18 cellular contexts compared by ENCODE assay signal in the genomic region with DNA sequence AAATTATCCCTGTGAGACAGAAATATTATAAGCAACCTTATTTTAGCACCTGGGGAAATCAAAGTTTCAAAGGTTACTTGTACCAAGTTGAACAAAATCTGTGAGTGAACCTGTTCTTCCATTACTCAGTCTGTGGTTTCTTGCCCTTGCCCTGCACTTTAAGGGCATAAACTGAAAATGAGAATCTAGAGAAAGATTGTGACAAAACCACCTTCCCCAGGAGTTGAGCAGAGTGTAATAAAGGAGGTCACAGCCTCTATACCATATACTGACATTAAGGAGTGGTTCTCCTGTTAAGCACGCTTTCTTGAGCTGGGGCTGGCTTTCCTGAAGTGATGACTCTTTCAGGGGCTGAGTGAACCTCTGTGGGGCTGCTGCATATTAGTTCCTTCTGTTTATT.
DNase-seq lines count a peak whose midpoint lies in the region; ATAC-seq, FAIRE-seq and TF ChIP-seq lines count a peak whose summit lies in the region.
"Had no signal": no experiment of that assay in that cellular context is flagged by ENCODE, and none has a peak within 500 bp of the region (broad histone marks: within the 10 kb centered on the region; RNA-seq: fewer than 3 reads in every experiment).

No MANE protein-coding gene starts in this region.

- 88% methylated on average over 1 of the region's 1 CpG; no CpG with 5 or more reads in 1 of the 2 donors for WGBS in transverse colon (ENCODE audit: low coverage in 1 of 2), 2 donors

- H3K79me2 ChIP-seq in keratinocyte (ENCODE audit: control insufficient read depth, insufficient read depth, low read length) = no peaks in the 10 kb centered on the region

- TF ChIP-seq CTCF in keratinocyte (optimal IDR thresholded peaks at IDR 0.05 in 1 of 3, IDR thresholded peaks at IDR 0.05 in 1 of 3, conservative IDR thresholded peaks at IDR 0.05 in 1 of 3; ENCODE audit: extremely low read depth in 1 of 3, insufficient read depth in 2 of 3, low read length in 3 of 3) (no peak), transverse colon (IDR thresholded peaks at IDR 0.05) (no peak)

- TF ChIP-seq POLR2A in transverse colon (IDR thresholded peaks at IDR 0.05) = no peak

- TF ChIP-seq EP300 in transverse colon (IDR thresholded peaks at IDR 0.05; ENCODE audit: low read depth) = no peak

- FAIRE-seq in keratinocyte (lab: Jason Lieb, UNC) = peak; percentile 36
- no peak for FAIRE-seq in RCC 7860 (lab: Jason Lieb, UNC)

- no peak overlapping the region for H3K9ac ChIP-seq in keratinocyte (ENCODE audit: control insufficient read depth, extremely low read depth, insufficient read depth, low read length)

- H3K4me2 ChIP-seq in keratinocyte (ENCODE audit: control insufficient read depth, extremely low read depth, insufficient read depth, low read depth, low read length) = peak overlapping the region; percentile 50

- H2AFZ ChIP-seq in keratinocyte (ENCODE audit: control insufficient read depth, low read length) = no peak overlapping the region

- in situ Hi-C loops in transverse colon (cut with MboI; ENCODE audit: low pct_ligation_motif_present in 1 of 4, low pct_unique_long_range_greater_than_20kb in 1 of 4, low sequenced_read_pairs in 3 of 4) = no loop called here

- H3K4me3 ChIP-seq in keratinocyte (ENCODE audit: control insufficient read depth in 2 of 3, extremely low read depth in 1 of 3, insufficient read depth in 2 of 3, low read depth in 1 of 3, low read length in 3 of 3) (no peak overlapping the region), transverse colon (no peak overlapping the region)
- H3K4me3 ChIP-seq: gastrocnemius medialis, vagina had no signal

- dilution Hi-C loops in keratinocyte (cut with MboI; ENCODE audit: extremely low pct_ligation_motif_present, low sequenced_read_pairs) = no loop called here

- no peaks in the 10 kb centered on the region for H3K9me1 ChIP-seq in keratinocyte (ENCODE audit: control insufficient read depth, extremely low read depth, insufficient read depth, low read length)

- no peaks in the 10 kb centered on the region for H3K9me3 ChIP-seq in keratinocyte (ENCODE audit: control insufficient read depth, low read depth, low read length)
- H3K9me3 ChIP-seq in transverse colon = no peaks in the 10 kb centered on the region
- H3K9me3 ChIP-seq: gastrocnemius medialis, vagina had no signal

- H3K27me3 ChIP-seq in keratinocyte (ENCODE audit: control insufficient read depth, extremely low read depth, insufficient read depth, low read length) (no peaks in the 10 kb centered on the region), transverse colon (no peaks in the 10 kb centered on the region)
- H3K27me3 ChIP-seq: gastrocnemius medialis, vagina had no signal

- peak; percentile 84 for ATAC-seq in GM18517 (IDR thresholded peaks at IDR 0.05; ENCODE audit: unreplicated experiment)
- peak; percentile 60 for ATAC-seq in GM19452 (IDR thresholded peaks at IDR 0.05; ENCODE audit: unreplicated experiment)
- peak; percentile 46 for ATAC-seq in HG03175 (IDR thresholded peaks at IDR 0.05; ENCODE audit: unreplicated experiment)
- ATAC-seq: gastrocnemius medialis, left cardiac atrium had no signal

- intact Hi-C loops in transverse colon (cut with DNase I; ENCODE audit: low total_unique reads) = no loop called here

- H4K20me1 ChIP-seq in keratinocyte (ENCODE audit: control insufficient read depth, extremely low read depth, insufficient read depth, low read length) = no peaks in the 10 kb centered on the region

- DNase-seq in keratinocyte (ENCODE audit: low read depth, low spot score) = no peak
- DNase-seq in occipital lobe (lab: John Stamatoyannopoulos, UW) = no peak
- no peak for DNase-seq in RCC 7860 (ENCODE audit: low spot score)
- no peak for DNase-seq in transverse colon
- DNase-seq: activated CD4-positive, alpha-beta T cell treated with anti-CD3 and anti-CD28 coated beads, Interleukin-2, amount 10 ng/mL, durations not matched to agents 24 days and 14 days; activated T-cell treated with anti-CD3 and anti-CD28 coated beads for 4 hours; AML-193; dermis blood vessel endothelial cell; gastrocnemius medialis; left cardiac atrium; NCI-H446 treated with DMSO at 0.1 percent for 48 hours; posterior cingulate gyrus; stimulated activated CD4-positive, alpha-beta T cell treated with anti-CD3 and anti-CD28 coated beads, Interleukin-2, amount 100 ng/mL, for 24 hours had no signal

- peak overlapping the region; percentile 45 for H3K27ac ChIP-seq in keratinocyte (ENCODE audit: control insufficient read depth, insufficient read depth, low read length)
- H3K27ac ChIP-seq in transverse colon = no peak overlapping the region
- H3K27ac ChIP-seq: brain microvascular endothelial cell, gastrocnemius medialis, vagina had no signal

- H3K36me3 ChIP-seq in keratinocyte (ENCODE audit: control insufficient read depth in 2 of 2, extremely low read depth in 1 of 2, insufficient read depth in 2 of 2, low read length in 2 of 2) (no peaks in the 10 kb centered on the region), transverse colon (no peaks in the 10 kb centered on the region)
- H3K36me3 ChIP-seq: brain microvascular endothelial cell, gastrocnemius medialis, vagina had no signal

- H3K4me1 ChIP-seq in keratinocyte (ENCODE audit: control insufficient read depth, extremely low read depth, insufficient read depth, low read length) = peaks cover 32% of the 10 kb centered on the region
- no peaks in the 10 kb centered on the region for H3K4me1 ChIP-seq in transverse colon
- H3K4me1 ChIP-seq: gastrocnemius medialis, vagina had no signal
